In genomic region chr5:135051399-135051798, GRCh38 we compare ENCODE assay signal across 1 cellular context.
TF ChIP-seq lines count a peak whose summit lies in the region.

No MANE protein-coding gene starts in this region.

TF ChIP-seq in IMR-90, 13 proteins besides CTCF, POLR2A, EP300 and RAD21 (continued from another document):
- no peak for TF ChIP-seq CEBPB (IDR thresholded peaks at IDR 0.05; ENCODE audit: low read depth, low read length)
- TF ChIP-seq, protein P1, sequence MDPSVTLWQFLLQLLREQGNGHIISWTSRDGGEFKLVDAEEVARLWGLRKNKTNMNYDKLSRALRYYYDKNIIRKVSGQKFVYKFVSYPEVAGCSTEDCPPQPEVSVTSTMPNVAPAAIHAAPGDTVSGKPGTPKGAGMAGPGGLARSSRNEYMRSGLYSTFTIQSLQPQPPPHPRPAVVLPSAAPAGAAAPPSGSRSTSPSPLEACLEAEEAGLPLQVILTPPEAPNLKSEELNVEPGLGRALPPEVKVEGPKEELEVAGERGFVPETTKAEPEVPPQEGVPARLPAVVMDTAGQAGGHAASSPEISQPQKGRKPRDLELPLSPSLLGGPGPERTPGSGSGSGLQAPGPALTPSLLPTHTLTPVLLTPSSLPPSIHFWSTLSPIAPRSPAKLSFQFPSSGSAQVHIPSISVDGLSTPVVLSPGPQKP (IDR thresholded peaks at IDR 0.05; ENCODE audit: borderline replicate concordance, low read depth, low read length): no peak
- no peak for TF ChIP-seq MAZ (IDR thresholded peaks at IDR 0.05; ENCODE audit: borderline replicate concordance, low read depth, low read length)
- no peak for TF ChIP-seq SMC3 (IDR thresholded peaks at IDR 0.05; ENCODE audit: low read depth, low read length)
- no peak for TF ChIP-seq RFX5 (IDR thresholded peaks at IDR 0.05; ENCODE audit: low read depth, low read length)
TF ChIP-seq in IMR-90: peak in this region for 0.
